ENCODE assay signal across 11 cellular contexts in the genomic region with DNA sequence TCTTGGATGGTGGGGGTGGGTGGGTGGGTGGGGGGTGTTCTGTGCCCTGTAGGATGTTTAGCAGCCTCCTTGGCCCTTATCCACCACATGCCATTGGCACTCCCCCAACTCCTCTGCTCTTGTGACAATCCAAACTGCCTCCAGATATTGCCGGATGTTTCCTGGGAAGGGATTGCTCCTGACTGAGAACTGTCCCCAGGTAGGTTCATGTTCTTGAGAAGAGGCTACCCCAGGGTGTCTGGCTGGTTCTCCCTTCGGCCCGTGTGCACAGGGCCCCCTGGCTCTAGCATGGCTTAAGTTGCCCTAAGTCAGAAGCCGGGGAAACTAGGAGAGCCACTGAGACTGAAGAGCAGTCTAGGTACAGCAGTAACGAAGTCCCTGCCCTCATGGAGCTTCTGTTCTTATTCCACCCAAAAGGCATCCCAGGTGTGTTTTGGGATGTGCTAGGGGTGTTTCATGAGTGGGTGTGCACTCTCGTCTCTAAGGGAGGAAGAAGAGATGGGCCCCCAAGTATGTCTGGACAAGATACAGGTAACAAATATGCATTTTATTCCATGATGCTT. TPM values are rescaled to one million over a fixed set of nuclear protein-coding genes. Genes with fewer than 3 reads are reported as not detected.
DNase-seq lines count a peak whose midpoint lies in the region; ATAC-seq, FAIRE-seq and TF ChIP-seq lines count a peak whose summit lies in the region.
"Had no signal": no experiment of that assay in that cellular context is flagged by ENCODE, and none has a peak within 500 bp of the region (broad histone marks: within the 10 kb centered on the region; RNA-seq: fewer than 3 reads in every experiment).

No MANE protein-coding gene starts in this region.

- no peak for FAIRE-seq in astrocyte (lab: Jason Lieb, UNC)
- FAIRE-seq: HTR-8/SVneo had no signal

- no peaks in the 10 kb centered on the region for H3K9me3 ChIP-seq in GM23248 (ENCODE audit: low read depth)
- no peaks in the 10 kb centered on the region for H3K9me3 ChIP-seq in astrocyte (ENCODE audit: insufficient read depth, low read depth, low read length)
- no peaks in the 10 kb centered on the region for H3K9me3 ChIP-seq in hepatocyte (ENCODE audit: low read depth)

- H3K36me3 ChIP-seq in GM23248 (ENCODE audit: low read depth) = no peaks in the 10 kb centered on the region
- no peaks in the 10 kb centered on the region for H3K36me3 ChIP-seq in astrocyte (ENCODE audit: insufficient read depth, low read length)
- no peaks in the 10 kb centered on the region for H3K36me3 ChIP-seq in hepatocyte (replicated peaks; ENCODE audit: insufficient read depth, low read depth)

- no peaks in the 10 kb centered on the region for H3K9me3 Mint-ChIP-seq in astrocyte (ENCODE audit: unreplicated experiment)

- H3K79me2 ChIP-seq in GM23248 (ENCODE audit: insufficient read depth) = no peaks in the 10 kb centered on the region
- H3K79me2 ChIP-seq in astrocyte (ENCODE audit: insufficient read depth, low read length) = no peaks in the 10 kb centered on the region
- H3K79me2 ChIP-seq in hepatocyte = no peaks in the 10 kb centered on the region

- H3K9me2 ChIP-seq in GM23248 (ENCODE audit: insufficient read depth) (no peaks in the 10 kb centered on the region), hepatocyte (replicated peaks; ENCODE audit: insufficient read depth) (no peaks in the 10 kb centered on the region)

- WGBS in GM23248 (ENCODE audit: low coverage in 1 of 2, low lambda C conversion rate in 2 of 2, missing lambda C conversion rate in 2 of 2), 2 experiments = 70 to 74% methylated on average over 6 of the region's 6 CpGs
- 86% methylated on average over 6 of the region's 6 CpGs for WGBS in hepatocyte (ENCODE audit: low lambda C conversion rate, missing lambda C conversion rate)

- no peaks in the 10 kb centered on the region for H4K20me1 ChIP-seq in GM23248 (ENCODE audit: insufficient read depth)
- H4K20me1 ChIP-seq in astrocyte (ENCODE audit: insufficient read depth, low read length) = no peaks in the 10 kb centered on the region
- H4K20me1 ChIP-seq in hepatocyte (ENCODE audit: insufficient read depth, poor library complexity, severe bottlenecking) = no peaks in the 10 kb centered on the region

- H3K27me3 ChIP-seq in GM23248 (replicated peaks; ENCODE audit: insufficient read depth) = no peaks in the 10 kb centered on the region
- H3K27me3 ChIP-seq in astrocyte (ENCODE audit: insufficient read depth, low read length) = no peaks in the 10 kb centered on the region
- no peaks in the 10 kb centered on the region for H3K27me3 ChIP-seq in hepatocyte

- DNase-seq in GM23248 = peak; percentile 24
- DNase-seq in astrocyte (ENCODE audit: low read depth) = no peak
- DNase-seq in hepatocyte (ENCODE audit: low spot score) = peak; percentile 30
- DNase-seq in substantia nigra (lab: John Stamatoyannopoulos, UW) = peak in 7 of 49 donors; percentile 6 to 32 (median 16)
- DNase-seq in activated effector memory CD4-positive, alpha-beta T cell treated with Interleukin-2 at 50 U/mL for 16 hours = no peak
- DNase-seq in T-helper 9 cell = no peak
- DNase-seq in COR-L47 (lab: John Stamatoyannopoulos, UW) = no peak
- DNase-seq: NCI-H1436 treated with DMSO at 0.1 percent for 48 hours; stimulated activated CD8-positive, alpha-beta memory T cell treated with anti-CD3 and anti-CD28 coated beads, Interleukin-4, amount 100 ng/mL, for 48 hours had no signal

- H3K4me1 ChIP-seq in GM23248 (ENCODE audit: insufficient read depth) (peaks cover 27% of the 10 kb centered on the region), astrocyte (ENCODE audit: insufficient read depth, low read length) (peaks cover 7% of the 10 kb centered on the region), hepatocyte (ENCODE audit: insufficient read depth) (peaks cover 4% of the 10 kb centered on the region)

- no peaks in the 10 kb centered on the region for H3K36me3 Mint-ChIP-seq in astrocyte (ENCODE audit: low read depth, unreplicated experiment)

- no peak for TF ChIP-seq CTCF in astrocyte (IDR thresholded peaks at IDR 0.05; ENCODE audit: insufficient read depth, low read depth, low read length)
- no peak for TF ChIP-seq CTCF in hepatocyte (IDR thresholded peaks at IDR 0.05; ENCODE audit: poor library complexity)

- no peak overlapping the region for H2AFZ ChIP-seq in GM23248
- H2AFZ ChIP-seq in astrocyte (ENCODE audit: low read depth, low read length) = no peak overlapping the region
- no peak overlapping the region for H2AFZ ChIP-seq in hepatocyte

- H3K27ac Mint-ChIP-seq in astrocyte (ENCODE audit: unreplicated experiment) = peak overlapping the region; percentile 62

- peaks cover 13% of the 10 kb centered on the region for H3F3A ChIP-seq in GM23248 (ENCODE audit: insufficient read depth)

- H3K9ac ChIP-seq in GM23248 (no peak overlapping the region), astrocyte (ENCODE audit: low read length) (no peak overlapping the region)

- no peak overlapping the region for H3K27ac ChIP-seq in GM23248
- no peak overlapping the region for H3K27ac ChIP-seq in astrocyte (ENCODE audit: low read depth, low read length)
- peak overlapping the region; percentile 81 for H3K27ac ChIP-seq in hepatocyte
- peak overlapping the region; percentile 90 for H3K27ac ChIP-seq in substantia nigra (ENCODE audit: low read depth, low read length, poor library complexity, severe bottlenecking)

- H3K4me3 Mint-ChIP-seq in astrocyte (ENCODE audit: unreplicated experiment) = no peak overlapping the region

- in situ Hi-C loops in GM23248 (cut with MboI) = no loop called here

- H3K4me2 ChIP-seq in GM23248 (ENCODE audit: unreplicated experiment) (no peak overlapping the region), astrocyte (ENCODE audit: low read length) (no peak overlapping the region), hepatocyte (no peak overlapping the region)

- H3K4me1 Mint-ChIP-seq in astrocyte (ENCODE audit: low read depth, unreplicated experiment) = peaks cover 10% of the 10 kb centered on the region

- H3K4me3 ChIP-seq in GM23248 (no peak overlapping the region), astrocyte (ENCODE audit: insufficient read depth, low read depth, low read length) (no peak overlapping the region), hepatocyte (no peak overlapping the region)

- H3K27me3 Mint-ChIP-seq in astrocyte (ENCODE audit: low read depth, unreplicated experiment) = no peaks in the 10 kb centered on the region

- ATAC-seq in GM18498 (IDR thresholded peaks at IDR 0.05; ENCODE audit: unreplicated experiment) = no peak

RNA-seq across cellular contexts. Expression of gene THRAP3, which starts 19.8 kb away (rescaled TPM):
- 57.3 and 61.5 TPM in 2 replicates for total RNA-seq in GM23248 (2014; rRNA removed; shearing (Covaris generic))
- polyA plus RNA-seq in GM23248 (2016; fragmentation: Nextera tagmentation; extraction: Ambion mirVana) (91.9 and 95.2 TPM in 2 replicates), hepatocyte (45.8 and 50.0 TPM in 2 replicates)
- total RNA-seq in astrocyte (109 and 110 TPM in 2 replicates), hepatocyte (82.7 and 84.6 TPM in 2 replicates)

RNA-seq across cellular contexts. Expression of gene MAP7D1, which starts 48.5 kb away (rescaled TPM):
- 160 and 224 TPM in 2 replicates for total RNA-seq in GM23248 (2014; rRNA removed; shearing (Covaris generic))
- polyA plus RNA-seq in GM23248 (2016; fragmentation: Nextera tagmentation; extraction: Ambion mirVana) (34.8 and 35.8 TPM in 2 replicates), hepatocyte (84.7 and 97.8 TPM in 2 replicates)
- total RNA-seq in astrocyte (259 and 271 TPM in 2 replicates), hepatocyte (46.0 and 48.4 TPM in 2 replicates)

RNA-seq across cellular contexts. Expression of gene TRAPPC3, which starts 55.1 kb away (rescaled TPM):
- 101 and 112 TPM in 2 replicates for total RNA-seq in GM23248 (2014; rRNA removed; shearing (Covaris generic))
- polyA plus RNA-seq in GM23248 (2016; fragmentation: Nextera tagmentation; extraction: Ambion mirVana) (134 and 135 TPM in 2 replicates), hepatocyte (131 and 148 TPM in 2 replicates)
- total RNA-seq in astrocyte (87.1 and 87.6 TPM in 2 replicates), hepatocyte (128 and 139 TPM in 2 replicates)

Comparison
In these comparisons a context has a peak if more than half of its experiments do, and no peak if none do; other contexts are left out.
1. DNase-seq: peak in GM23248 (single experiment) and hepatocyte (single experiment); none in astrocyte (single experiment), activated effector memory CD4-positive, alpha-beta T cell treated with Interleukin-2 at 50 U/mL for 16 hours (single experiment), T-helper 9 cell (single experiment) and COR-L47 (single experiment).
2. H3K27ac ChIP-seq: peak in hepatocyte (single experiment) and substantia nigra (single experiment); none in GM23248 (single experiment) and astrocyte (single experiment).